Comparison of ENCODE assay signal across 7 cellular contexts in the genomic region with DNA sequence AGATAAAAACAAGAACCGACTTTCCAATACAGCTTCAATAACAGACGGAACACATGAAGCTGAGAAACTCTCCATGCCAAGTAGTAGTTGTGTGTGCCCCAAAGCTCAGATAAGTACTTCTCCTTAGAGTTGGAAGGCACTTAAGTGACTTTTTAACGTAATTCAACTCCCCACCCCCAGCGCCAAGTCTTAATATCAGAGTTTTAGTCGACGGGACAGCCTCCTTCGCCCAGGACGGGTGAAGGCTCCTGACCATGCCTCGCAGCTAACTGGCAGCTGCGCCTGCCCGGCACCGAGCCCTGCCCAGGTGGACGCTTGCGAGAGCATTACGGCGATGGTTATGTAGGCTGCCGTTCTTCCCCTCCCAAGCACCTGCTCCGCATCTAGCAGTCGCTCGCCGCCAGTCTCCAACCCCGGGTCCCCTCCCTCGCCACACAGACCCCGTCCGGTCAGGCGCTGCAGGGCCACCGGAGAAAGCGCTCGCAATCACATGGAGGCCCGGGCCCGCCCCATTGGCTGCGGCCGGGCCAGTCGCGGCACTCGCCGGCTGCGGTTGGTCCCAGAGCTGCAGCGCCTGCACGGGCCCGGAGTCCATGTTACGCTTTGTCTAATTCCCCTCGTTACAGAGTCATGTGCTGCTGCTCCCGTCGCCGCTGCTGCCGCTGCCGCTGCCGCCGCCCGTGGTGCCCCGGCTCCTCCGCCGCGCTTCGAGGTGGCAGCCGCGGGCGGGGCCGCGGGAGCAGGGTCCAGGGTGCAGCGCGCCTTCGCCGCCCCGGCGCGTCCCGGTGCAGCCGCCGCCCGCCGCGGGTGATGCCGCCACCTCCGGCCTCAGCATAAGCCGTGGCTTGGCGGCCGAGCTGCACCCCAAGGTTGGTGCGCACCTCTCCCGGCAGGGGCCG. TPM values are rescaled to one million over a fixed set of nuclear protein-coding genes. Genes with fewer than 3 reads are reported as not detected.
DNase-seq lines count a peak whose midpoint lies in the region; ATAC-seq, FAIRE-seq and TF ChIP-seq lines count a peak whose summit lies in the region.

Gene LRRC8D, plus strand, starts transcription at position 610 of the 899 bp plus-strand sequence. CDS start 112,037 bp downstream, outside the sequence.

- in situ Hi-C loops in astrocyte of the cerebellum (cut with HindIII; ENCODE audit: low sequenced_read_pairs), result no loop called here

- FAIRE-seq in GM18507 (lab: Jason Lieb, UNC), result peak; percentile 75

- peak; percentile 69 for DNase-seq in GM18507 (ENCODE audit: extremely low spot score, insufficient read length, low read depth)
- DNase-seq in NCI-H1694 treated with DMSO at 0.1 percent for 48 hours (lab: John Stamatoyannopoulos, UW), result peak; percentile 79
- DNase-seq in T-helper 22 cell (ENCODE audit: low read depth), result peak; percentile 64
- DNase-seq in astrocyte of the cerebellum (ENCODE audit: low read depth), result no peak
- peak; percentile 77 for DNase-seq in hepatic stellate cell (ENCODE audit: low spot score)
- DNase-seq in renal cortical epithelial cell (ENCODE audit: low read depth), result peak; percentile 56

- peak within 1 kb of the TSS; percentile 71 for H3K4me3 ChIP-seq in astrocyte of the cerebellum (ENCODE audit: low read depth, low read length)

- ATAC-seq in HG02884 (IDR thresholded peaks at IDR 0.05; ENCODE audit: unreplicated experiment), result peak; percentile 69

- no peak for TF ChIP-seq CTCF in astrocyte of the cerebellum (IDR thresholded peaks at IDR 0.05; ENCODE audit: low read depth, low read length, missing control alignments)

RNA-seq across cellular contexts. Expression of gene LRRC8D, which starts in this region (rescaled TPM):
- total RNA-seq in renal cortical epithelial cell, result 28.7 and 43.8 TPM in 2 replicates
